17 cellular contexts compared by ENCODE assay signal in the genomic region with DNA sequence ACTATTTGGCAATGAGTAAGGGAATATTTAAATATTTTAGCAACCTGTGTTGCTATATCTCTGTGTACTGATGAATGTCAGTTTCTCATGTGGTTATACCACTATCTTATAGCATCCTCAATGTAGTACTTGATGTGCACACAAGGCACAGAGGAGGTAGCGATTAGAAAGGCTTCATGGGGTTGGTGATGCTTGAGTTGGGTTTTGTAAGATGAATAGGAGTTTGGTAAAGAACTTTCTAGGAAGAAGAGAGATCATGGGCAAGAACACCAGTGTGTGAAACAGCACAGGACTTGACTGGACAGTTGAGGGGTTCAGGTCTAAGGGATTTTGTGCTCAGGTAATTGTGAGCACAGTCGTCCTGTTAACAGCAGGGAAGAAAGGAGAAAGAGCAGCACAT. TPM values are rescaled to one million over a fixed set of nuclear protein-coding genes. Genes with fewer than 3 reads are reported as not detected.
A peak's percentile ranks its signal among the peaks of the same experiment; 100 is the strongest.
DNase-seq lines count a peak whose midpoint lies in the region; ATAC-seq and TF ChIP-seq lines count a peak whose summit lies in the region.
"Had no signal": no experiment of that assay in that cellular context is flagged by ENCODE, and none has a peak within 500 bp of the region (broad histone marks: within the 10 kb centered on the region; RNA-seq: fewer than 3 reads in every experiment).

No MANE protein-coding gene starts in this region.

- H3K18ac ChIP-seq in H9 (ENCODE audit: insufficient read length, low read depth, low read length) = no peak overlapping the region

- H2BK12ac ChIP-seq in H9 (ENCODE audit: insufficient read length, low read depth, low read length) = no peak overlapping the region

- H4K20me1 ChIP-seq in H9 (ENCODE audit: control insufficient read depth, insufficient read depth, insufficient read length) (no peaks in the 10 kb centered on the region), Karpas-422 (ENCODE audit: insufficient read depth, low read depth, low read length) (no peaks in the 10 kb centered on the region)

- H3K9me3 Mint-ChIP-seq in H9 (no peaks in the 10 kb centered on the region; a peak in 1 of 5 replicates), endodermal cell (no peaks in the 10 kb centered on the region), osteocyte (ENCODE audit: unreplicated experiment) (no peaks in the 10 kb centered on the region)
- peaks cover 0 to 3% (median 0%) of the 10 kb centered on the region in 11 donors for H3K9me3 Mint-ChIP-seq in naive thymus-derived CD4-positive, alpha-beta T cell
- H3K9me3 Mint-ChIP-seq: CD8-positive, alpha-beta memory T cell had no signal

- no peaks in the 10 kb centered on the region for H3K23me2 ChIP-seq in H9 (ENCODE audit: insufficient read length, low read depth, low read length, poor library complexity, severe bottlenecking)

- CTCF ChIA-PET in naive thymus-derived CD4-positive, alpha-beta T cell (lab: Charles Lee) = no interaction called here

- H3K4ac ChIP-seq in H9 (ENCODE audit: low read depth, low read length) = no peak overlapping the region

- H3K4me3 Mint-ChIP-seq in H9 (no peak overlapping the region), endodermal cell (no peak overlapping the region), osteocyte (ENCODE audit: unreplicated experiment) (no peak overlapping the region)
- no peak overlapping the region for H3K4me3 Mint-ChIP-seq in naive thymus-derived CD4-positive, alpha-beta T cell
- H3K4me3 Mint-ChIP-seq: CD4-positive, CD25-positive, alpha-beta regulatory T cell; CD8-positive, alpha-beta memory T cell had no signal

- H3K9me2 ChIP-seq in Karpas-422 (replicated peaks; ENCODE audit: insufficient read depth, low read length) = no peaks in the 10 kb centered on the region; the same call in 1 of the 2 replicates

- H3K4me1 Mint-ChIP-seq in H9 (peaks cover 16 to 18% of the 10 kb centered on the region in 2 experiments), endodermal cell (peaks cover 10% of the 10 kb centered on the region), osteocyte (ENCODE audit: unreplicated experiment) (peaks cover 50% of the 10 kb centered on the region)
- H3K4me1 Mint-ChIP-seq in naive thymus-derived CD4-positive, alpha-beta T cell = peaks cover 19 to 52% (median 33%) of the 10 kb centered on the region in 7 donors

- H2BK20ac ChIP-seq in H9 (ENCODE audit: low read depth, low read length, poor library complexity, severe bottlenecking) = no peak overlapping the region

- no peaks in the 10 kb centered on the region for H3K27me3 Mint-ChIP-seq in H9 (ENCODE audit: low read depth)
- no peaks in the 10 kb centered on the region for H3K27me3 Mint-ChIP-seq in endodermal cell (ENCODE audit: insufficient read depth)
- H3K27me3 Mint-ChIP-seq in osteocyte (ENCODE audit: unreplicated experiment) = no peaks in the 10 kb centered on the region
- no peaks in the 10 kb centered on the region for H3K27me3 Mint-ChIP-seq in naive thymus-derived CD4-positive, alpha-beta T cell
- H3K27me3 Mint-ChIP-seq: CD4-positive, CD25-positive, alpha-beta regulatory T cell; CD8-positive, alpha-beta memory T cell had no signal

- no peak overlapping the region for H2AFZ ChIP-seq in H9 (ENCODE audit: low read length)
- H2AFZ ChIP-seq in Karpas-422 (ENCODE audit: low read length) = no peak overlapping the region

- H3K56ac ChIP-seq in H9 (ENCODE audit: insufficient read length, low read depth, low read length) = no peak overlapping the region

- H3K36me3 ChIP-seq in Karpas-422 (ENCODE audit: insufficient read depth, low read length) (0 out of 2 replicates have a peak, but pooled peaks cover 6% of the 10 kb centered on the region), endodermal cell (ENCODE audit: control insufficient read depth, insufficient read depth, low read length) (peaks cover 45% of the 10 kb centered on the region)
- peaks cover 0 to 6% (median 0%) of the 10 kb centered on the region in 3 experiments for H3K36me3 ChIP-seq in naive thymus-derived CD4-positive, alpha-beta T cell (ENCODE audit: control insufficient read depth in 2 of 3, insufficient read depth in 3 of 3, low read length in 3 of 3)
- H3K36me3 ChIP-seq: BE2C had no signal

- H2AK5ac ChIP-seq in H9 (ENCODE audit: insufficient read length, low read length) = no peak overlapping the region

- H3K9ac ChIP-seq in H9 (ENCODE audit: extremely low read depth, insufficient read length, low read length) (no peak overlapping the region), Karpas-422 (ENCODE audit: low read length) (no peak overlapping the region), endodermal cell (ENCODE audit: extremely low read depth, low read length, poor library complexity, severe bottlenecking) (no peak overlapping the region)

- POLR2A ChIA-PET in naive thymus-derived CD4-positive, alpha-beta T cell (lab: Charles Lee) = no interaction called here

- peak overlapping the region; percentile 37 for H3T11ph ChIP-seq in H9 (ENCODE audit: low read length)

- H3K27me3 ChIP-seq in H9 (ENCODE audit: insufficient read depth, low read length) (no peaks in the 10 kb centered on the region), Karpas-422 (ENCODE audit: low read length) (no peaks in the 10 kb centered on the region), endodermal cell (ENCODE audit: control insufficient read depth, insufficient read depth, low read length, poor library complexity, severe bottlenecking) (no peaks in the 10 kb centered on the region)
- H3K27me3 ChIP-seq in naive thymus-derived CD4-positive, alpha-beta T cell (ENCODE audit: control insufficient read depth in 2 of 2, insufficient read depth in 2 of 2, low read length in 2 of 2) = no peaks in the 10 kb centered on the region
- H3K27me3 ChIP-seq: BE2C had no signal

- DNase-seq in H9 = no peak
- DNase-seq in Karpas-422 = peak; percentile 38
- DNase-seq in endodermal cell = peak; percentile 25
- DNase-seq in osteocyte (ENCODE audit: extremely low spot score, unreplicated experiment) = no peak
- no peak for DNase-seq in ACHN
- DNase-seq in naive thymus-derived CD4-positive, alpha-beta T cell = no peak
- no peak for DNase-seq in amygdala (lab: John Stamatoyannopoulos, UW)
- DNase-seq in NCI-H526 (lab: John Stamatoyannopoulos, UW) = no peak
- DNase-seq: BE2C; C1 segment of cervical spinal cord; CD4-positive, CD25-positive, alpha-beta regulatory T cell; CD8-positive, alpha-beta memory T cell; COR-L47; DMS 273 treated with DMSO at 0.1 percent for 48 hours; GDM1; GOT3; H7 had no signal

- H4K91ac ChIP-seq in H9 (ENCODE audit: insufficient read length, low read depth, low read length) = no peak overlapping the region

- WGBS in H9 (ENCODE audit: extremely low coverage, insufficient read length, low lambda C conversion rate) = no CpG with 5 or more reads among the region's 2 CpGs
- WGBS in endodermal cell (ENCODE audit: insufficient coverage in 1 of 2, insufficient read length in 1 of 2), 2 experiments = 87 to 98% methylated on average over 2 of the region's 2 CpGs

- H3K79me1 ChIP-seq in H9 (ENCODE audit: insufficient read depth, low read depth, low read length, poor library complexity, severe bottlenecking) = no peaks in the 10 kb centered on the region

- H3K4me3 ChIP-seq in Karpas-422 (ENCODE audit: low read length) (no peak overlapping the region), endodermal cell (ENCODE audit: low read length) (no peak overlapping the region)
- H3K4me3 ChIP-seq in naive thymus-derived CD4-positive, alpha-beta T cell (ENCODE audit: low read length) = no peak overlapping the region

- no peak overlapping the region for H3K27ac ChIP-seq in H9 (ENCODE audit: insufficient read length, low read depth, low read length)
- H3K27ac ChIP-seq in Karpas-422 (ENCODE audit: low read length) = no peak overlapping the region
- H3K27ac ChIP-seq in endodermal cell (ENCODE audit: low read depth, low read length) = no peak overlapping the region
- H3K27ac ChIP-seq in naive thymus-derived CD4-positive, alpha-beta T cell (ENCODE audit: low read depth, low read length) = no peak overlapping the region

- H3K4me2 ChIP-seq in H9 (ENCODE audit: insufficient read depth, insufficient read length, low read length) (no peak overlapping the region), Karpas-422 (ENCODE audit: low read depth, low read length, poor library complexity, severe bottlenecking) (no peak overlapping the region)

- in situ Hi-C loops in ACHN (cut with HindIII; ENCODE audit: low pct_ligation_motif_present, low pct_unique_long_range_greater_than_20kb, low sequenced_read_pairs) = no loop called here

- no peak overlapping the region for H3K14ac ChIP-seq in H9 (ENCODE audit: insufficient read depth, low read length)

- intact Hi-C loops in naive thymus-derived CD4-positive, alpha-beta T cell (cut with micrococcal nuclease) = no loop called here

- H3K27ac Mint-ChIP-seq in H9 (peak overlapping the region in 1 of 3 experiments; percentile 42; a peak in 2 of 7 replicates), endodermal cell (no peak overlapping the region), osteocyte (ENCODE audit: unreplicated experiment) (peak overlapping the region; percentile 16)
- H3K27ac Mint-ChIP-seq in naive thymus-derived CD4-positive, alpha-beta T cell = no peak overlapping the region
- H3K27ac Mint-ChIP-seq: CD4-positive, CD25-positive, alpha-beta regulatory T cell had no signal

- H3K36me3 Mint-ChIP-seq in H9 (ENCODE audit: insufficient read depth in 1 of 3, low read depth in 3 of 3) (peaks cover 0 to 10% (median 1%) of the 10 kb centered on the region in 3 experiments; a peak in 3 of 7 replicates), endodermal cell (ENCODE audit: low read depth) (peaks cover 6% of the 10 kb centered on the region), osteocyte (ENCODE audit: unreplicated experiment) (peaks cover 19% of the 10 kb centered on the region)
- peaks cover 23 to 52% (median 39%) of the 10 kb centered on the region in 5 donors for H3K36me3 Mint-ChIP-seq in naive thymus-derived CD4-positive, alpha-beta T cell

- TF ChIP-seq CTCF in H9 (conservative IDR thresholded peaks at IDR 0.05) = no peak
- TF ChIP-seq CTCF in endodermal cell (conservative IDR thresholded peaks at IDR 0.05) = no peak
- TF ChIP-seq CTCF in osteocyte (IDR thresholded peaks at IDR 0.05) = no peak

- H3K9me3 ChIP-seq in H9 (ENCODE audit: control insufficient read depth, low read depth, low read length) (no peaks in the 10 kb centered on the region), Karpas-422 (ENCODE audit: low read length) (no peaks in the 10 kb centered on the region), endodermal cell (ENCODE audit: control insufficient read depth, low read length) (no peaks in the 10 kb centered on the region)
- no peaks in the 10 kb centered on the region for H3K9me3 ChIP-seq in naive thymus-derived CD4-positive, alpha-beta T cell (ENCODE audit: control insufficient read depth in 2 of 3, low read length in 3 of 3)
- H3K9me3 ChIP-seq: BE2C had no signal

- ATAC-seq in naive thymus-derived CD4-positive, alpha-beta T cell = no peak

- H4K8ac ChIP-seq in H9 (replicated peaks; ENCODE audit: insufficient read length, low read depth, low read length) = no peak overlapping the region

- no peak overlapping the region for H2BK120ac ChIP-seq in H9 (ENCODE audit: low read depth, low read length, poor library complexity, severe bottlenecking)

- H3K79me2 ChIP-seq in H9 (ENCODE audit: insufficient read depth, low read length) (peaks cover 1% of the 10 kb centered on the region; the same call in 1 of the 2 replicates), Karpas-422 (ENCODE audit: low read length) (no peaks in the 10 kb centered on the region)

- no peak overlapping the region for H2BK5ac ChIP-seq in H9 (ENCODE audit: insufficient read length, low read length)

- H3K4me1 ChIP-seq in H9 (ENCODE audit: insufficient read depth, low read length) (peaks cover 7% of the 10 kb centered on the region; the same call in 1 of the 2 replicates), Karpas-422 (ENCODE audit: low read length) (peaks cover 14% of the 10 kb centered on the region), endodermal cell (ENCODE audit: control insufficient read depth, insufficient read depth, low read length) (no peaks in the 10 kb centered on the region)
- H3K4me1 ChIP-seq in naive thymus-derived CD4-positive, alpha-beta T cell (ENCODE audit: control insufficient read depth in 2 of 2, insufficient read depth in 2 of 2, low read length in 2 of 2) = peaks cover under 1% of the 10 kb centered on the region in 2 donors
- H3K4me1 ChIP-seq: BE2C had no signal

- no peak overlapping the region for H3K23ac ChIP-seq in H9 (ENCODE audit: insufficient read length, low read depth, low read length)

- H2BK15ac ChIP-seq in H9 (ENCODE audit: low read depth, low read length) = no peak overlapping the region

- no peak overlapping the region for H4K5ac ChIP-seq in H9 (ENCODE audit: insufficient read length, low read depth, low read length)

RNA-seq across cellular contexts. Expression of gene LPP, which starts 38.1 kb away (rescaled TPM):
- total RNA-seq in H9 (2021) = 56.3 and 64.6 TPM in 2 replicates
- total RNA-seq in Karpas-422 (2014; rRNA removed; shearing (Covaris generic); ENCODE audit: low replicate concordance) = 72.8 and 88.5 TPM in 2 replicates
- 100 to 1,000 TPM in 1 of 2 donors, 10 to 100 TPM in 1; 78.0 to 105 TPM for total RNA-seq in endodermal cell
- polyA plus RNA-seq in endodermal cell (2013, experiment 1 of 2) = 13.9 TPM
- 19.6 TPM for polyA plus RNA-seq in endodermal cell (2013, experiment 2 of 2)
- total RNA-seq in osteocyte = 184 and 187 TPM in 2 replicates
- total RNA-seq in naive thymus-derived CD4-positive, alpha-beta T cell = 10 to 100 TPM; 12.5 to 95.2 (median 52.3) TPM
- 10 to 100 TPM; 10.3 to 12.1 TPM for polyA plus RNA-seq in naive thymus-derived CD4-positive, alpha-beta T cell

Comparison
In these comparisons a context has a peak if more than half of its experiments do, and no peak if none do; other contexts are left out.
1. DNase-seq: peak in Karpas-422 (single experiment) and endodermal cell (single experiment); none in H9 (single experiment), osteocyte (single experiment), ACHN (single experiment), naive thymus-derived CD4-positive, alpha-beta T cell (0 of 9), amygdala (0 of 56) and NCI-H526 (0 of 2).